34 cellular contexts compared by ENCODE assay signal in the genomic region with DNA sequence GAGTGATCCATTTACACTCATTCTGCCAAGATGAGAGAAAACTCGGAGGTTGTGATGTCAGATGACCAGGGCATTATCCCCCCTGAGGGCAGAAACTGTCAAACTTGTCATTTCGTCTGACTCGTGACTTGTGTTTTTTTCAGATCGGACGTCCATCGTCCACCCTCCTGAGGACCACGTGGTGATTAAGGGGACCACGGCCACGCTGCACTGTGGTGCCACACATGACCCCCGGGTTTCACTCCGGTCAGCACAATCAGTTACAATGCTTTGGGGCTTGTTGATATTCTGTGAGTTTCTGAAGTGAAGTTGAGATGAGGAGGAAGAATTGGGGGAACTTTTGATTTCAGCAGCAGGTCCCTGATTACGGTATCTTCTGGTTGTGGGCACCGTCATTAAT.
"Had no signal": no experiment of that assay in that cellular context is flagged by ENCODE, and none has a peak within 500 bp of the region (broad histone marks: within the 10 kb centered on the region; RNA-seq: fewer than 3 reads in every experiment).

No MANE protein-coding gene starts in this region.

- DNase-seq: Karpas-422, Kasumi-1, KBM-7, KG1, MG63, MM.1S, MV-4-11, NCI-H1048, NCI-H1092, NCI-H1092 treated with DMSO at 0.1 percent for 48 hours, NCI-H1105, NCI-H1105 treated with DMSO at 0.1 percent for 48 hours, NCI-H1417, NCI-H1417 treated with DMSO at 0.1 percent for 48 hours, NCI-H1436, NCI-H1436 treated with DMSO at 0.1 percent for 48 hours, NCI-H146, NCI-H1694, NCI-H1694 treated with DMSO at 0.1 percent for 48 hours, NCI-H187, NCI-H187 treated with DMSO at 0.1 percent for 48 hours, NCI-H1930, NCI-H2029, NCI-H2029 treated with DMSO at 0.1 percent for 48 hours, NCI-H2081, NCI-H2081 treated with DMSO at 0.1 percent for 48 hours, NCI-H2107, NCI-H2171, NCI-H2171 treated with DMSO at 0.1 percent for 48 hours, NCI-H2227 treated with DMSO at 0.1 percent for 48 hours, NCI-H345, NCI-H446, NCI-H446 treated with DMSO at 0.1 percent for 48 hours, NCI-H510A had no signal
